1 cellular context compared by ENCODE assay signal in the genomic region with DNA sequence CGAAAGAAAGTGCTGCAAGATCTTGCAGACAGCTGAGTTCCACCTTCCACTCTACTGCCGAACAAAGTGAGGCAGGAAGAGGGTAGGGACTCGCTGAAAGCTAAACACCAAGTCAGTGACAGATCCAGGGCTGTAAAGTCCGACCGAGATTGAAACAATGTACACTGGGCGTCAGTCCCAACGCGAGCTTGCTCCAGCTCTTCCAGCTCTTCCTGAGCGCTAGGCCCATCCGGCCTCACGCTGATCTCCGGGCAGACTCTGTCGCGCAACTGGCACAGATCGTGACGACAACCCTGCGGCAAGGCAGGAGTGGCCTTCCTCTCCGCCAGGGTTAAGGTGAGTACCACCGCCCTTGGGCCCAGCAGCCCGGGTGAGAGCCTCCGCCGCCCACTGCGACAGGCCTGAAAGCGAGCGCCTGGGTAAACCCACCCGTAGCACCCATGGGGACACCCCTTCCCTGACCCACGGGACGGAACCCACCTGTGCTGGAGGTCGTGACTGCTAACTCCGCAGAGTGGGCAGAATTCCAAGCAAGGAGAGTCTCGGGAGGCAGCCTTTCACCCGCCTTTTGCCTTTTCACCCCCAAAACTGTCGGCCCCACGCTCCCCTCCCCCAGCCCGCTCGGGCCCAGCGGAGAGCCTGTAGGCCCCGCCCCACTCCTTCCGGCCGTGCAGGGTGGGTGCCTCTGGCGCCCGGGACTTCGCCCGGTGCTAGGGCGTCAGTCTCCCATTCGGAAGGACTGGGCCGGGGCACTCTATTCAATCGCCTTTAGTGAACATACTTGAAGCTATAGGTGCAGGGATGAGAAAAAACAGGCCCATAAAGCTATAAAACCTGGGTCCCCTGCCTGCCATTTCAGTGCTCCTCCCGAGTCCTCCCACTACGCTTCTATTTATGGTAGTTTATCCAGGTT.
TF ChIP-seq lines count a peak whose summit lies in the region.

Gene SPRY3 (plus strand): TSS at position 275 of the 913 bp plus-strand sequence.
A gene with protein sequence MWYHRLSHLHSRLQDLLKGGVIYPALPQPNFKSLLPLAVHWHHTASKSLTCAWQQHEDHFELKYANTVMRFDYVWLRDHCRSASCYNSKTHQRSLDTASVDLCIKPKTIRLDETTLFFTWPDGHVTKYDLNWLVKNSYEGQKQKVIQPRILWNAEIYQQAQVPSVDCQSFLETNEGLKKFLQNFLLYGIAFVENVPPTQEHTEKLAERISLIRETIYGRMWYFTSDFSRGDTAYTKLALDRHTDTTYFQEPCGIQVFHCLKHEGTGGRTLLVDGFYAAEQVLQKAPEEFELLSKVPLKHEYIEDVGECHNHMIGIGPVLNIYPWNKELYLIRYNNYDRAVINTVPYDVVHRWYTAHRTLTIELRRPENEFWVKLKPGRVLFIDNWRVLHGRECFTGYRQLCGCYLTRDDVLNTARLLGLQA (minus strand): TSS at position 641 of the 913 bp plus-strand sequence. CDS start 67,676 bp downstream, outside the sequence.

TF ChIP-seq in neural cell, 6 proteins besides CTCF, POLR2A, EP300 and RAD21:
- TF ChIP-seq, protein P1, sequence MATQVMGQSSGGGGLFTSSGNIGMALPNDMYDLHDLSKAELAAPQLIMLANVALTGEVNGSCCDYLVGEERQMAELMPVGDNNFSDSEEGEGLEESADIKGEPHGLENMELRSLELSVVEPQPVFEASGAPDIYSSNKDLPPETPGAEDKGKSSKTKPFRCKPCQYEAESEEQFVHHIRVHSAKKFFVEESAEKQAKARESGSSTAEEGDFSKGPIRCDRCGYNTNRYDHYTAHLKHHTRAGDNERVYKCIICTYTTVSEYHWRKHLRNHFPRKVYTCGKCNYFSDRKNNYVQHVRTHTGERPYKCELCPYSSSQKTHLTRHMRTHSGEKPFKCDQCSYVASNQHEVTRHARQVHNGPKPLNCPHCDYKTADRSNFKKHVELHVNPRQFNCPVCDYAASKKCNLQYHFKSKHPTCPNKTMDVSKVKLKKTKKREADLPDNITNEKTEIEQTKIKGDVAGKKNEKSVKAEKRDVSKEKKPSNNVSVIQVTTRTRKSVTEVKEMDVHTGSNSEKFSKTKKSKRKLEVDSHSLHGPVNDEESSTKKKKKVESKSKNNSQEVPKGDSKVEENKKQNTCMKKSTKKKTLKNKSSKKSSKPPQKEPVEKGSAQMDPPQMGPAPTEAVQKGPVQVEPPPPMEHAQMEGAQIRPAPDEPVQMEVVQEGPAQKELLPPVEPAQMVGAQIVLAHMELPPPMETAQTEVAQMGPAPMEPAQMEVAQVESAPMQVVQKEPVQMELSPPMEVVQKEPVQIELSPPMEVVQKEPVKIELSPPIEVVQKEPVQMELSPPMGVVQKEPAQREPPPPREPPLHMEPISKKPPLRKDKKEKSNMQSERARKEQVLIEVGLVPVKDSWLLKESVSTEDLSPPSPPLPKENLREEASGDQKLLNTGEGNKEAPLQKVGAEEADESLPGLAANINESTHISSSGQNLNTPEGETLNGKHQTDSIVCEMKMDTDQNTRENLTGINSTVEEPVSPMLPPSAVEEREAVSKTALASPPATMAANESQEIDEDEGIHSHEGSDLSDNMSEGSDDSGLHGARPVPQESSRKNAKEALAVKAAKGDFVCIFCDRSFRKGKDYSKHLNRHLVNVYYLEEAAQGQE (IDR thresholded peaks at IDR 0.05; ENCODE audit: borderline replicate concordance): no peak
- TF ChIP-seq EZH2 (IDR thresholded peaks at IDR 0.05; ENCODE audit: borderline replicate concordance, insufficient read depth, low read length, poor library complexity, severe bottlenecking) (no peak), MXI1 (conservative IDR thresholded peaks at IDR 0.05; ENCODE audit: poor library complexity, severe bottlenecking) (no peak), TAF1 (IDR thresholded peaks at IDR 0.05; ENCODE audit: low read depth) (no peak), POLR2AphosphoS5 (IDR thresholded peaks at IDR 0.05) (no peak), SMC3 (conservative IDR thresholded peaks at IDR 0.05; ENCODE audit: poor library complexity) (no peak)
